9 cellular contexts compared by ENCODE assay signal in genomic region chr15:51970132-51970817, GRCh38. TPM values are rescaled to one million over a fixed set of nuclear protein-coding genes. Genes with fewer than 3 reads are reported as not detected.
DNase-seq lines count a peak whose midpoint lies in the region; ATAC-seq and TF ChIP-seq lines count a peak whose summit lies in the region.
"Had no signal": no experiment of that assay in that cellular context is flagged by ENCODE, and none has a peak within 500 bp of the region (broad histone marks: within the 10 kb centered on the region; RNA-seq: fewer than 3 reads in every experiment).

No MANE protein-coding gene starts in this region.

- H3K4me3 ChIP-seq in left ventricle myocardium inferior, result peak overlapping the region; percentile 89

- POLR2A ChIA-PET in activated CD4-positive, alpha-beta memory T cell treated with anti-CD3 and anti-CD28 coated beads, Interleukin-2, amount 10 ng/mL, durations not matched to agents 7 days and 5 days (lab: Charles Lee), result interaction anchor here (1.0 to 3.1 kb wide), 11 partner anchors 9 to 256 kb away, joined by 3 to 47 read pairs (median 8); no protein-coding TSS in a partner anchor

- no peak for TF ChIP-seq CTCF in left ventricle myocardium inferior (IDR thresholded peaks at IDR 0.05; ENCODE audit: borderline replicate concordance)
- TF ChIP-seq CTCF in type B pancreatic cell (conservative IDR thresholded peaks at IDR 0.05), result no peak

- H3K27ac Mint-ChIP-seq in activated CD4-positive, alpha-beta memory T cell treated with anti-CD3 and anti-CD28 coated beads, Interleukin-2, amount 10 ng/mL, durations not matched to agents 7 days and 5 days, result peak overlapping the region; percentile 87
- H3K27ac Mint-ChIP-seq in immature natural killer cell (peak overlapping the region; percentile 79 to 99 (median 96)), type B pancreatic cell (peak overlapping the region; percentile 99)

- H3K9me3 Mint-ChIP-seq in activated CD4-positive, alpha-beta memory T cell treated with anti-CD3 and anti-CD28 coated beads, Interleukin-2, amount 10 ng/mL, durations not matched to agents 7 days and 5 days, result peaks cover 10% of the 10 kb centered on the region
- H3K9me3 Mint-ChIP-seq in immature natural killer cell (peaks cover 7 to 12% (median 10%) of the 10 kb centered on the region in 6 donors), type B pancreatic cell (peaks cover 4% of the 10 kb centered on the region)

- H3K36me3 ChIP-seq in left ventricle myocardium inferior, result peaks cover 26% of the 10 kb centered on the region
- H3K36me3 ChIP-seq: transverse colon had no signal

- DNase-seq in left ventricle myocardium inferior, result no peak
- no peak for DNase-seq in Right ventricle myocardium superior
- no peak for DNase-seq in activated CD4-positive, alpha-beta memory T cell treated with anti-CD3 and anti-CD28 coated beads, Interleukin-2, amount 10 ng/mL, durations not matched to agents 7 days and 5 days
- no peak for DNase-seq in immature natural killer cell
- DNase-seq in type B pancreatic cell (ENCODE audit: extremely low spot score, unreplicated experiment), result no peak
- no peak for DNase-seq in activated CD4-positive, alpha-beta T cell treated with anti-CD3 and anti-CD28 coated beads, Interleukin-2, amount 50 U/mL, for 4 hours
- DNase-seq: transverse colon had no signal

- H3K4me3 Mint-ChIP-seq in activated CD4-positive, alpha-beta memory T cell treated with anti-CD3 and anti-CD28 coated beads, Interleukin-2, amount 10 ng/mL, durations not matched to agents 7 days and 5 days, result peak overlapping the region; percentile 93
- peak overlapping the region; percentile 96 to 99 (median 98) for H3K4me3 Mint-ChIP-seq in immature natural killer cell
- peak overlapping the region; percentile 97 for H3K4me3 Mint-ChIP-seq in type B pancreatic cell

- H3K27ac ChIP-seq in left ventricle myocardium inferior (replicated peaks), result no peak overlapping the region

- peaks cover 42% of the 10 kb centered on the region for H3K4me1 Mint-ChIP-seq in activated CD4-positive, alpha-beta memory T cell treated with anti-CD3 and anti-CD28 coated beads, Interleukin-2, amount 10 ng/mL, durations not matched to agents 7 days and 5 days
- H3K4me1 Mint-ChIP-seq in immature natural killer cell, result peaks cover 39 to 52% of the 10 kb centered on the region in 2 donors
- peaks cover 15% of the 10 kb centered on the region for H3K4me1 Mint-ChIP-seq in type B pancreatic cell (ENCODE audit: unreplicated experiment)

- H3K27me3 Mint-ChIP-seq in activated CD4-positive, alpha-beta memory T cell treated with anti-CD3 and anti-CD28 coated beads, Interleukin-2, amount 10 ng/mL, durations not matched to agents 7 days and 5 days, result no peaks in the 10 kb centered on the region
- H3K27me3 Mint-ChIP-seq in immature natural killer cell (ENCODE audit: low read depth in 3 of 3) (peaks cover 9 to 13% (median 11%) of the 10 kb centered on the region in 3 donors), type B pancreatic cell (peaks cover 4% of the 10 kb centered on the region)

- H3K27me3 ChIP-seq in left ventricle myocardium inferior (ENCODE audit: low read depth), result no peaks in the 10 kb centered on the region
- H3K27me3 ChIP-seq: transverse colon had no signal

- H3K4me1 ChIP-seq in left ventricle myocardium inferior, result peaks cover 26% of the 10 kb centered on the region

- ATAC-seq in Right ventricle myocardium superior (ENCODE audit: poor library complexity), result no peak
- ATAC-seq in esophagus mucosa, result no peak
- no peak for ATAC-seq in HG02759 (IDR thresholded peaks at IDR 0.05; ENCODE audit: unreplicated experiment)

- H3K36me3 Mint-ChIP-seq in activated CD4-positive, alpha-beta memory T cell treated with anti-CD3 and anti-CD28 coated beads, Interleukin-2, amount 10 ng/mL, durations not matched to agents 7 days and 5 days (ENCODE audit: low read depth), result peaks cover 32% of the 10 kb centered on the region
- H3K36me3 Mint-ChIP-seq in immature natural killer cell (peaks cover 15 to 20% (median 19%) of the 10 kb centered on the region in 3 donors), type B pancreatic cell (peaks cover 30% of the 10 kb centered on the region)

- H3K9me3 ChIP-seq in left ventricle myocardium inferior (replicated peaks), result peaks cover 18% of the 10 kb centered on the region

- CTCF ChIA-PET in activated CD4-positive, alpha-beta memory T cell treated with anti-CD3 and anti-CD28 coated beads, Interleukin-2, amount 10 ng/mL, durations not matched to agents 7 days and 5 days (lab: Charles Lee), result interaction anchor here (0.8 to 3.4 kb wide), 6 partner anchors 10 to 168 kb away, joined by 3 to 21 read pairs (median 6); no protein-coding TSS in a partner anchor

- intact Hi-C loops in left ventricle myocardium inferior (cut with micrococcal nuclease) (no loop called here), Right ventricle myocardium superior (cut with DNase I) (loop anchor here (5.0 kb wide), 1 partner anchor 52 kb away; no protein-coding TSS in a partner anchor)

RNA-seq across cellular contexts. Expression of gene LEO1, which starts 1.3 kb away (rescaled TPM):
- total RNA-seq in left ventricle myocardium inferior, result 9.7 TPM
- 7.8 TPM for total RNA-seq in Right ventricle myocardium superior
- 10 to 100 TPM; 31.2 to 32.8 TPM for total RNA-seq in activated CD4-positive, alpha-beta memory T cell treated with anti-CD3 and anti-CD28 coated beads, Interleukin-2, amount 10 ng/mL, durations not matched to agents 7 days and 5 days
- 10 to 100 TPM; 10.4 to 30.0 (median 16.2) TPM for polyA plus RNA-seq in immature natural killer cell
- 25.8 and 30.0 TPM in 2 replicates for total RNA-seq in type B pancreatic cell (ENCODE audit: low replicate concordance)
- total RNA-seq in esophagus mucosa, result 16.8 TPM

RNA-seq across cellular contexts. Expression of gene MAPK6, which starts 48.7 kb away (rescaled TPM):
- total RNA-seq in left ventricle myocardium inferior (19.2 TPM), Right ventricle myocardium superior (17.6 TPM), type B pancreatic cell (ENCODE audit: low replicate concordance) (56.6 and 57.9 TPM in 2 replicates), esophagus mucosa (83.9 TPM)
- total RNA-seq in activated CD4-positive, alpha-beta memory T cell treated with anti-CD3 and anti-CD28 coated beads, Interleukin-2, amount 10 ng/mL, durations not matched to agents 7 days and 5 days, result 10 to 100 TPM; 44.9 to 47.9 TPM
- polyA plus RNA-seq in immature natural killer cell, result 1 to 10 TPM; 2.4 to 5.1 (median 4.9) TPM
